In genomic region chr12:123069436-123070266, GRCh38 we compare ENCODE assay signal across 25 cellular contexts.
DNase-seq lines count a peak whose midpoint lies in the region; ATAC-seq and TF ChIP-seq lines count a peak whose summit lies in the region.
"Had no signal": no experiment of that assay in that cellular context is flagged by ENCODE, and none has a peak within 500 bp of the region (broad histone marks: within the 10 kb centered on the region; RNA-seq: fewer than 3 reads in every experiment).

No MANE protein-coding gene starts in this region.

- H3K79me2 ChIP-seq in trophoblast cell (ENCODE audit: control insufficient read depth, insufficient read depth, low read length, poor library complexity) = no peaks in the 10 kb centered on the region

- H4K8ac ChIP-seq in IMR-90 (ENCODE audit: low read depth in 2 of 2, low read length in 2 of 2) (no peak overlapping the region), trophoblast cell (ENCODE audit: low read depth, low read length) (no peak overlapping the region)

- H4K91ac ChIP-seq in IMR-90 (ENCODE audit: insufficient read depth, low read depth, low read length) (no peak overlapping the region), trophoblast cell (ENCODE audit: low read depth, low read length) (peak overlapping the region; percentile 0)

- H3K4me3 Mint-ChIP-seq in immature natural killer cell = peak overlapping the region in 3 of 5 donors; percentile 14 to 30 (median 29)
- no peak overlapping the region for H3K4me3 Mint-ChIP-seq in activated T-helper 17 cell treated with anti-CD3 and anti-CD28 coated beads, Interleukin-2, amount 50 U/mL, for 72 hours

- H3K9ac ChIP-seq in IMR-90 (ENCODE audit: low read depth, low read length) (no peak overlapping the region), trophoblast cell (ENCODE audit: low read length) (no peak overlapping the region)

- H2AK5ac ChIP-seq in IMR-90 (ENCODE audit: low read depth, low read length) (0 out of 2 replicates have a peak overlapping the region, but pooled peaks have one; percentile 9), trophoblast cell (ENCODE audit: low read length) (no peak overlapping the region)

- no peak overlapping the region for H3K14ac ChIP-seq in IMR-90 (replicated peaks; ENCODE audit: low read depth, low read length)
- H3K14ac ChIP-seq in trophoblast cell (ENCODE audit: low read length) = no peak overlapping the region

- ATAC-seq in IMR-90 (ENCODE audit: low read depth) = no peak
- ATAC-seq in activated T-helper 17 cell treated with anti-CD3 and anti-CD28 coated beads, Interleukin-2, amount 50 U/mL, for 72 hours (replicated peaks) = no peak
- ATAC-seq in GM21737 (IDR thresholded peaks at IDR 0.05; ENCODE audit: unreplicated experiment) = no peak
- ATAC-seq: gastrocnemius medialis, K562, psoas muscle had no signal

- peaks cover 1% of the 10 kb centered on the region; the same call in 1 of the 2 replicates for H3K36me3 ChIP-seq in IMR-90 (ENCODE audit: control insufficient read depth, insufficient read depth, low read length)
- H3K36me3 ChIP-seq in adrenal gland (replicated peaks in 1 of 2) = no peaks in the 10 kb centered on the region
- H3K36me3 ChIP-seq in trophoblast cell (ENCODE audit: control insufficient read depth in 1 of 2, insufficient read depth in 2 of 2, low read length in 2 of 2) = no peaks in the 10 kb centered on the region
- H3K36me3 ChIP-seq: gastrocnemius medialis, HAP-1, MG63 had no signal

- H3K23ac ChIP-seq in IMR-90 (ENCODE audit: low read depth, low read length) = no peak overlapping the region
- H3K23ac ChIP-seq in trophoblast cell (ENCODE audit: low read length) = no peak overlapping the region

- peaks cover 88 to 93% of the 10 kb centered on the region in 2 donors for H3K4me1 Mint-ChIP-seq in immature natural killer cell
- H3K4me1 Mint-ChIP-seq in activated T-helper 17 cell treated with anti-CD3 and anti-CD28 coated beads, Interleukin-2, amount 50 U/mL, for 72 hours = peaks cover 6% of the 10 kb centered on the region

- dilution Hi-C loops in IMR-90 (cut with HindIII; ENCODE audit: low sequenced_read_pairs, unreplicated experiment) = no loop called here

- TF ChIP-seq POLR2A in IMR-90 (IDR thresholded peaks at IDR 0.05; ENCODE audit: low read depth, low read length) (no peak), adrenal gland (IDR thresholded peaks at IDR 0.05) (no peak)

- H2AK9ac ChIP-seq in IMR-90 (replicated peaks; ENCODE audit: low read depth, low read length, poor library complexity) = no peak overlapping the region

- H3K79me1 ChIP-seq in IMR-90 (ENCODE audit: low read depth in 1 of 2, low read length in 2 of 2) (peaks cover 9 to 15% of the 10 kb centered on the region in 2 experiments), trophoblast cell (ENCODE audit: low read length) (no peaks in the 10 kb centered on the region)

- BruUV-seq in IMR-90 (replicated peaks; lab: Mats Ljungman, UMichigan) = no TSS peak

- no peaks in the 10 kb centered on the region for H3K9me3 Mint-ChIP-seq in immature natural killer cell
- no peaks in the 10 kb centered on the region for H3K9me3 Mint-ChIP-seq in activated T-helper 17 cell treated with anti-CD3 and anti-CD28 coated beads, Interleukin-2, amount 50 U/mL, for 72 hours

- H2AFZ ChIP-seq in IMR-90 (replicated peaks; ENCODE audit: low read length, poor library complexity) (no peak overlapping the region), trophoblast cell (ENCODE audit: insufficient read depth, low read length, poor library complexity) (no peak overlapping the region)

- H2BK120ac ChIP-seq in IMR-90 (ENCODE audit: low read depth, low read length) (0 out of 2 replicates have a peak overlapping the region, but pooled peaks have one; percentile 6), trophoblast cell (ENCODE audit: insufficient read depth, low read length, poor library complexity) (no peak overlapping the region)

- H3K4ac ChIP-seq in IMR-90 (ENCODE audit: low read depth, low read length) = no peak overlapping the region
- H3K4ac ChIP-seq in trophoblast cell (ENCODE audit: low read depth, low read length) = no peak overlapping the region

- no peak overlapping the region for H4K5ac ChIP-seq in IMR-90 (ENCODE audit: low read depth, low read length)

- peaks cover 6% of the 10 kb centered on the region; the same call in 1 of the 2 replicates for H3K4me1 ChIP-seq in IMR-90 (ENCODE audit: control insufficient read depth, insufficient read depth, low read length)
- H3K4me1 ChIP-seq in adrenal gland (replicated peaks in 1 of 2) = peaks cover 25 to 51% of the 10 kb centered on the region in 2 donors
- peaks cover 11 to 16% of the 10 kb centered on the region in 2 experiments for H3K4me1 ChIP-seq in trophoblast cell (ENCODE audit: control insufficient read depth in 1 of 2, insufficient read depth in 2 of 2, low read length in 2 of 2)
- H3K4me1 ChIP-seq: HAP-1 had no signal

- 93% methylated on average over 4 of the region's 12 CpGs; no CpG with 5 or more reads in 1 of the 2 experiments for WGBS in IMR-90 (ENCODE audit: extremely low coverage in 2 of 2, insufficient read length in 1 of 2), 2 experiments
- 46 to 63% (median 58%) methylated on average over 10 to 12 of the region's 12 CpGs for WGBS in adrenal gland, 4 donors
- no CpG with 5 or more reads among the region's 12 CpGs for WGBS in trophoblast cell (ENCODE audit: extremely low coverage, insufficient coverage, insufficient read length)

- peak overlapping the region; percentile 48 to 74 (median 60) for H3K27ac Mint-ChIP-seq in immature natural killer cell
- H3K27ac Mint-ChIP-seq in activated T-helper 17 cell treated with anti-CD3 and anti-CD28 coated beads, Interleukin-2, amount 50 U/mL, for 72 hours = no peak overlapping the region

- no peak overlapping the region for H3K56ac ChIP-seq in IMR-90 (ENCODE audit: extremely low read depth, insufficient read depth, low read length)

- H3K4me3 ChIP-seq in IMR-90 (ENCODE audit: insufficient read depth, low read depth, low read length) (no peak overlapping the region), adrenal gland (no peak overlapping the region), trophoblast cell (ENCODE audit: low read depth, low read length) (no peak overlapping the region)
- H3K4me3 ChIP-seq: gastrocnemius medialis, HAP-1, K562, MG63, psoas muscle had no signal

- H3K9me1 ChIP-seq in IMR-90 (ENCODE audit: insufficient read depth, low read length) = peaks cover 20% of the 10 kb centered on the region

- H2BK12ac ChIP-seq in trophoblast cell (ENCODE audit: low read length) = no peak overlapping the region

- intact Hi-C loops in IMR-90 (cut with micrococcal nuclease) (no loop called here), adrenal gland (cut with DNase I) (no loop called here)

- H3K4me2 ChIP-seq in IMR-90 (ENCODE audit: low read depth, low read length) (no peak overlapping the region), trophoblast cell (ENCODE audit: low read length) (no peak overlapping the region)

- H3K27me3 Mint-ChIP-seq in immature natural killer cell (ENCODE audit: low read depth in 3 of 3) = peaks cover 0 to 2% (median 0%) of the 10 kb centered on the region in 3 donors
- no peaks in the 10 kb centered on the region for H3K27me3 Mint-ChIP-seq in activated T-helper 17 cell treated with anti-CD3 and anti-CD28 coated beads, Interleukin-2, amount 50 U/mL, for 72 hours

- in situ Hi-C loops in IMR-90 (cut with MboI; ENCODE audit: low sequenced_read_pairs) = no loop called here

- TF ChIP-seq RAD21 in IMR-90 (IDR thresholded peaks at IDR 0.05; ENCODE audit: low read length) = no peak

- no peak overlapping the region for H2BK20ac ChIP-seq in IMR-90 (ENCODE audit: low read depth, low read length)

- no peak overlapping the region for H2BK5ac ChIP-seq in IMR-90 (ENCODE audit: low read depth, low read length, poor library complexity, severe bottlenecking)
- H2BK5ac ChIP-seq in trophoblast cell (ENCODE audit: low read depth, low read length, poor library complexity) = no peak overlapping the region

- CTCF ChIA-PET in IMR-90 (lab: Yijun Ruan, JAX) = interaction anchor here (0.6 kb wide), 1 partner anchor 58 kb away, joined by 3 read pairs; no protein-coding TSS in a partner anchor

- H3K9me3 ChIP-seq in IMR-90 (ENCODE audit: control insufficient read depth, insufficient read depth, low read length) (no peaks in the 10 kb centered on the region), adrenal gland (replicated peaks in 1 of 3) (no peaks in the 10 kb centered on the region), trophoblast cell (ENCODE audit: insufficient read depth, low read depth, low read length) (no peaks in the 10 kb centered on the region)
- H3K9me3 ChIP-seq: gastrocnemius medialis, HAP-1, MG63, psoas muscle had no signal

- H3K27me3 ChIP-seq in IMR-90 (ENCODE audit: control insufficient read depth, insufficient read depth, low read length) (no peaks in the 10 kb centered on the region), adrenal gland (no peaks in the 10 kb centered on the region), trophoblast cell (ENCODE audit: insufficient read depth, low read length) (no peaks in the 10 kb centered on the region)
- H3K27me3 ChIP-seq: gastrocnemius medialis, MG63 had no signal

- POLR2A ChIA-PET in IMR-90 (lab: Charles Lee; ENCODE audit: unreplicated experiment) = no interaction called here

- no peak overlapping the region for H4K12ac ChIP-seq in trophoblast cell (ENCODE audit: low read depth, low read length)

- TF ChIP-seq CTCF in IMR-90 (conservative IDR thresholded peaks at IDR 0.05; ENCODE audit: low read depth, low read length) (no peak), adrenal gland (IDR thresholded peaks at IDR 0.05) (no peak)

- H3K36me3 Mint-ChIP-seq in immature natural killer cell = no peaks in the 10 kb centered on the region
- no peaks in the 10 kb centered on the region for H3K36me3 Mint-ChIP-seq in activated T-helper 17 cell treated with anti-CD3 and anti-CD28 coated beads, Interleukin-2, amount 50 U/mL, for 72 hours (ENCODE audit: low read depth)

- no peak overlapping the region for H3K27ac ChIP-seq in IMR-90 (ENCODE audit: insufficient read depth, low read length)
- peak overlapping the region in 4 of 5 donors; percentile 57 to 79 (median 73) for H3K27ac ChIP-seq in adrenal gland
- H3K27ac ChIP-seq in trophoblast cell (ENCODE audit: low read depth, low read length) = no peak overlapping the region
- H3K27ac ChIP-seq: C4-2B, psoas muscle had no signal

- no peak overlapping the region for H3K18ac ChIP-seq in IMR-90 (ENCODE audit: low read depth, low read length)
- H3K18ac ChIP-seq in trophoblast cell (ENCODE audit: low read length) = no peak overlapping the region

- peaks cover 39% of the 10 kb centered on the region for H4K20me1 ChIP-seq in IMR-90 (ENCODE audit: insufficient read depth, low read length)

- H2BK15ac ChIP-seq in IMR-90 (ENCODE audit: low read depth, low read length) = no peak overlapping the region

- no peak for DNase-seq in IMR-90
- DNase-seq in adrenal gland = peak in 6 of 7 donors; percentile 46 to 66 (median 63)
- DNase-seq in immature natural killer cell = no peak
- DNase-seq in trophoblast cell = no peak
- no peak for DNase-seq in DMS153 (lab: John Stamatoyannopoulos, UW)
- DNase-seq: activated CD4-positive, alpha-beta T cell treated with anti-CD3 and anti-CD28 coated beads, Interleukin-2, amount 50 U/mL, for 1 hour; activated naive CD4-positive, alpha-beta T cell treated with anti-CD3 and anti-CD28 coated beads, Interleukin-2, amount 50 U/mL, for 16 hours; anterior cingulate cortex; Calu3; central memory CD4-positive, alpha-beta T cell; gastrocnemius medialis; MG63; NCI-H1105 treated with DMSO at 0.1 percent for 48 hours; NCI-H1930; NCI-H524 treated with DMSO at 0.1 percent for 48 hours; NK-92 treated with Interleukin-12 subunit alpha and Interleukin-12 subunit beta, amount 100 ng/mL, for 24 hours; psoas muscle; SHP77 treated with DMSO at 0.1 percent for 48 hours; SW 1271; T1000 had no signal

Comparison
In these comparisons a context has a peak if more than half of its experiments do, and no peak if none do; other contexts are left out.
1. DNase-seq: peak in adrenal gland (6 of 7); none in IMR-90 (single experiment), immature natural killer cell (0 of 3), trophoblast cell (0 of 2) and DMS153 (single experiment).
2. H3K27ac ChIP-seq: peak in adrenal gland (4 of 5); none in IMR-90 (single experiment) and trophoblast cell (single experiment).